ENCODE assay signal across 1 cellular context in the genomic region with DNA sequence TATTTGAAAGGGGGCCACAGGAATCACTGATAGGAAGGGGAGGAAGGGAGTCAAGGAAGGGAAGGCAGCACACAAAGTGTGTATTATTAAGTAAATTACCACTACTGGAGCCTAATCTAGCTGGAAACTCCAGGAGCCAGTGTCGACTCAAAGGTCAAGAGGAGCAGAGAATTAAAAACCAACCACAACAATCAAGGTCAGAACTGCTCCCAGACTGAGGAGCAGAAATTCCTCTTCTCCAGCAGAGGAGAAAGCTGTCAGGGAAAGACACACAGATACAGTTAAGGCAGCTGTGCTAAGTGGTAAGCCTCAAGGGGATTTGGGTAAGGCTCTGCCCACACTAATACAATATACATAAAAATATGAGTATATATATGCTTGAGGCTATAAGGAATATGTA.
TF ChIP-seq lines count a peak whose summit lies in the region.

No MANE protein-coding gene starts in this region.

TF ChIP-seq in H1, 55 proteins besides CTCF, POLR2A, EP300 and RAD21:
- TF ChIP-seq POU5F1 (IDR thresholded peaks at IDR 0.05; ENCODE audit: low read depth, low read length) = no peak
- TF ChIP-seq, protein P1, sequence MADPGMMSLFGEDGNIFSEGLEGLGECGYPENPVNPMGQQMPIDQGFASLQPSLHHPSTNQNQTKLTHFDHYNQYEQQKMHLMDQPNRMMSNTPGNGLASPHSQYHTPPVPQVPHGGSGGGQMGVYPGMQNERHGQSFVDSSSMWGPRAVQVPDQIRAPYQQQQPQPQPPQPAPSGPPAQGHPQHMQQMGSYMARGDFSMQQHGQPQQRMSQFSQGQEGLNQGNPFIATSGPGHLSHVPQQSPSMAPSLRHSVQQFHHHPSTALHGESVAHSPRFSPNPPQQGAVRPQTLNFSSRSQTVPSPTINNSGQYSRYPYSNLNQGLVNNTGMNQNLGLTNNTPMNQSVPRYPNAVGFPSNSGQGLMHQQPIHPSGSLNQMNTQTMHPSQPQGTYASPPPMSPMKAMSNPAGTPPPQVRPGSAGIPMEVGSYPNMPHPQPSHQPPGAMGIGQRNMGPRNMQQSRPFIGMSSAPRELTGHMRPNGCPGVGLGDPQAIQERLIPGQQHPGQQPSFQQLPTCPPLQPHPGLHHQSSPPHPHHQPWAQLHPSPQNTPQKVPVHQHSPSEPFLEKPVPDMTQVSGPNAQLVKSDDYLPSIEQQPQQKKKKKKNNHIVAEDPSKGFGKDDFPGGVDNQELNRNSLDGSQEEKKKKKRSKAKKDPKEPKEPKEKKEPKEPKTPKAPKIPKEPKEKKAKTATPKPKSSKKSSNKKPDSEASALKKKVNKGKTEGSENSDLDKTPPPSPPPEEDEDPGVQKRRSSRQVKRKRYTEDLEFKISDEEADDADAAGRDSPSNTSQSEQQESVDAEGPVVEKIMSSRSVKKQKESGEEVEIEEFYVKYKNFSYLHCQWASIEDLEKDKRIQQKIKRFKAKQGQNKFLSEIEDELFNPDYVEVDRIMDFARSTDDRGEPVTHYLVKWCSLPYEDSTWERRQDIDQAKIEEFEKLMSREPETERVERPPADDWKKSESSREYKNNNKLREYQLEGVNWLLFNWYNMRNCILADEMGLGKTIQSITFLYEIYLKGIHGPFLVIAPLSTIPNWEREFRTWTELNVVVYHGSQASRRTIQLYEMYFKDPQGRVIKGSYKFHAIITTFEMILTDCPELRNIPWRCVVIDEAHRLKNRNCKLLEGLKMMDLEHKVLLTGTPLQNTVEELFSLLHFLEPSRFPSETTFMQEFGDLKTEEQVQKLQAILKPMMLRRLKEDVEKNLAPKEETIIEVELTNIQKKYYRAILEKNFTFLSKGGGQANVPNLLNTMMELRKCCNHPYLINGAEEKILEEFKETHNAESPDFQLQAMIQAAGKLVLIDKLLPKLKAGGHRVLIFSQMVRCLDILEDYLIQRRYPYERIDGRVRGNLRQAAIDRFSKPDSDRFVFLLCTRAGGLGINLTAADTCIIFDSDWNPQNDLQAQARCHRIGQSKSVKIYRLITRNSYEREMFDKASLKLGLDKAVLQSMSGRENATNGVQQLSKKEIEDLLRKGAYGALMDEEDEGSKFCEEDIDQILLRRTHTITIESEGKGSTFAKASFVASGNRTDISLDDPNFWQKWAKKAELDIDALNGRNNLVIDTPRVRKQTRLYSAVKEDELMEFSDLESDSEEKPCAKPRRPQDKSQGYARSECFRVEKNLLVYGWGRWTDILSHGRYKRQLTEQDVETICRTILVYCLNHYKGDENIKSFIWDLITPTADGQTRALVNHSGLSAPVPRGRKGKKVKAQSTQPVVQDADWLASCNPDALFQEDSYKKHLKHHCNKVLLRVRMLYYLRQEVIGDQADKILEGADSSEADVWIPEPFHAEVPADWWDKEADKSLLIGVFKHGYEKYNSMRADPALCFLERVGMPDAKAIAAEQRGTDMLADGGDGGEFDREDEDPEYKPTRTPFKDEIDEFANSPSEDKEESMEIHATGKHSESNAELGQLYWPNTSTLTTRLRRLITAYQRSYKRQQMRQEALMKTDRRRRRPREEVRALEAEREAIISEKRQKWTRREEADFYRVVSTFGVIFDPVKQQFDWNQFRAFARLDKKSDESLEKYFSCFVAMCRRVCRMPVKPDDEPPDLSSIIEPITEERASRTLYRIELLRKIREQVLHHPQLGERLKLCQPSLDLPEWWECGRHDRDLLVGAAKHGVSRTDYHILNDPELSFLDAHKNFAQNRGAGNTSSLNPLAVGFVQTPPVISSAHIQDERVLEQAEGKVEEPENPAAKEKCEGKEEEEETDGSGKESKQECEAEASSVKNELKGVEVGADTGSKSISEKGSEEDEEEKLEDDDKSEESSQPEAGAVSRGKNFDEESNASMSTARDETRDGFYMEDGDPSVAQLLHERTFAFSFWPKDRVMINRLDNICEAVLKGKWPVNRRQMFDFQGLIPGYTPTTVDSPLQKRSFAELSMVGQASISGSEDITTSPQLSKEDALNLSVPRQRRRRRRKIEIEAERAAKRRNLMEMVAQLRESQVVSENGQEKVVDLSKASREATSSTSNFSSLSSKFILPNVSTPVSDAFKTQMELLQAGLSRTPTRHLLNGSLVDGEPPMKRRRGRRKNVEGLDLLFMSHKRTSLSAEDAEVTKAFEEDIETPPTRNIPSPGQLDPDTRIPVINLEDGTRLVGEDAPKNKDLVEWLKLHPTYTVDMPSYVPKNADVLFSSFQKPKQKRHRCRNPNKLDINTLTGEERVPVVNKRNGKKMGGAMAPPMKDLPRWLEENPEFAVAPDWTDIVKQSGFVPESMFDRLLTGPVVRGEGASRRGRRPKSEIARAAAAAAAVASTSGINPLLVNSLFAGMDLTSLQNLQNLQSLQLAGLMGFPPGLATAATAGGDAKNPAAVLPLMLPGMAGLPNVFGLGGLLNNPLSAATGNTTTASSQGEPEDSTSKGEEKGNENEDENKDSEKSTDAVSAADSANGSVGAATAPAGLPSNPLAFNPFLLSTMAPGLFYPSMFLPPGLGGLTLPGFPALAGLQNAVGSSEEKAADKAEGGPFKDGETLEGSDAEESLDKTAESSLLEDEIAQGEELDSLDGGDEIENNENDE (IDR thresholded peaks at IDR 0.05; ENCODE audit: insufficient replicate concordance, low read length) = no peak
- TF ChIP-seq NRF1 (IDR thresholded peaks at IDR 0.05; ENCODE audit: low read depth, low read length) = no peak
- TF ChIP-seq SUZ12 (IDR thresholded peaks at IDR 0.05; ENCODE audit: low read length) = no peak
